10 cellular contexts compared by ENCODE assay signal in the genomic region with DNA sequence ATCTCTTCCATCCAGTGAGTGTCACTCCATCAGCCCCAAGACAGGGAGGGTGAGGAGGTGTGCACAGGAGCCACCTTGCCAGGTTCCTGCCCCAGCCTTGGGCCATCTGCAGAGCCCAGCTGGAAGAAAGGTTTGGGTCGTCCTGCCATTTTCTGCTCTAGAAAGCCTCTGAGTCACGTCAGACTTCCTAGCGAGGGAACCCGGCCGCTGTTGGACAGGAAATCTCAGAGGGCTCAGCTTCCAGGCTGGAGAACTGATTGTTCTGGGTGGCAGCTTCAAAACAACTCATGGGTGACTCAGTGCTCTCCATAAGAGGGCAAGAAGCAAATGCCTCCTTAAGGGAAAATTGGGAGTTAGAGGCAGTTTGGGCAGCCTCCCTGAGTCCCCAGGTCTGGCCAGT. TPM values are rescaled to one million over a fixed set of nuclear protein-coding genes. Genes with fewer than 3 reads are reported as not detected.
DNase-seq lines count a peak whose midpoint lies in the region; ATAC-seq and TF ChIP-seq lines count a peak whose summit lies in the region.
"Had no signal": no experiment of that assay in that cellular context is flagged by ENCODE, and none has a peak within 500 bp of the region (broad histone marks: within the 10 kb centered on the region; RNA-seq: fewer than 3 reads in every experiment).

No MANE protein-coding gene starts in this region.

- TF ChIP-seq POLR2A in gastroesophageal sphincter (IDR thresholded peaks at IDR 0.05) (no peak), stomach (IDR thresholded peaks at IDR 0.05) (no peak), testis (IDR thresholded peaks at IDR 0.05) (no peak)

- no peaks in the 10 kb centered on the region for H3K27me3 ChIP-seq in gastroesophageal sphincter
- no peaks in the 10 kb centered on the region for H3K27me3 ChIP-seq in stomach
- no peaks in the 10 kb centered on the region for H3K27me3 ChIP-seq in testis
- H3K27me3 ChIP-seq: cardiac muscle cell had no signal

- H3K27me3 Mint-ChIP-seq in activated naive CD4-positive, alpha-beta T cell treated with anti-CD3 and anti-CD28 coated beads, Interleukin-2, amount 10 ng/mL, durations not matched to agents 7 days and 5 days: no peaks in the 10 kb centered on the region
- H3K27me3 Mint-ChIP-seq: activated CD4-positive, alpha-beta T cell treated with anti-CD3 and anti-CD28 coated beads, Interleukin-2, amount 10 ng/mL, durations not matched to agents 24 days and 14 days had no signal

- no CpG with 5 or more reads among the region's 5 CpGs for WGBS in gastroesophageal sphincter (ENCODE audit: low coverage in 1 of 2), 2 donors
- 54 to 76% (median 61%) methylated on average over 5 of the region's 5 CpGs for WGBS in stomach, 5 donors
- 65 to 71% methylated on average over 5 of the region's 5 CpGs for WGBS in testis, 2 donors

- no peaks in the 10 kb centered on the region for H3K36me3 Mint-ChIP-seq in activated naive CD4-positive, alpha-beta T cell treated with anti-CD3 and anti-CD28 coated beads, Interleukin-2, amount 10 ng/mL, durations not matched to agents 7 days and 5 days

- H3K9me3 ChIP-seq in gastroesophageal sphincter (no peaks in the 10 kb centered on the region), stomach (no peaks in the 10 kb centered on the region), testis (no peaks in the 10 kb centered on the region)

- no peak for TF ChIP-seq CTCF in gastroesophageal sphincter (IDR thresholded peaks at IDR 0.05)
- TF ChIP-seq CTCF in stomach (IDR thresholded peaks at IDR 0.05): no peak
- TF ChIP-seq CTCF in testis (IDR thresholded peaks at IDR 0.05): no peak

- no peaks in the 10 kb centered on the region for H3K9me3 Mint-ChIP-seq in activated naive CD4-positive, alpha-beta T cell treated with anti-CD3 and anti-CD28 coated beads, Interleukin-2, amount 10 ng/mL, durations not matched to agents 7 days and 5 days
- H3K9me3 Mint-ChIP-seq: activated CD4-positive, alpha-beta T cell treated with anti-CD3 and anti-CD28 coated beads, Interleukin-2, amount 10 ng/mL, durations not matched to agents 24 days and 14 days had no signal

- ATAC-seq in gastroesophageal sphincter (peak; percentile 63), HG02678 (IDR thresholded peaks at IDR 0.05; ENCODE audit: unreplicated experiment) (no peak)

- H3K27ac Mint-ChIP-seq in activated naive CD4-positive, alpha-beta T cell treated with anti-CD3 and anti-CD28 coated beads, Interleukin-2, amount 10 ng/mL, durations not matched to agents 7 days and 5 days: no peak overlapping the region
- H3K27ac Mint-ChIP-seq: activated CD4-positive, alpha-beta T cell treated with anti-CD3 and anti-CD28 coated beads, Interleukin-2, amount 10 ng/mL, durations not matched to agents 24 days and 14 days had no signal

- DNase-seq in GM03348 (ENCODE audit: low spot score) (peak; percentile 86), stomach (no peak), SKM-1 (lab: John Stamatoyannopoulos, UW; ENCODE audit: unreplicated experiment) (no peak), testis (no peak)
- DNase-seq in activated naive CD4-positive, alpha-beta T cell treated with anti-CD3 and anti-CD28 coated beads, Interleukin-2, amount 10 ng/mL, durations not matched to agents 7 days and 5 days: no peak
- DNase-seq: activated CD4-positive, alpha-beta T cell treated with anti-CD3 and anti-CD28 coated beads, Interleukin-2, amount 10 ng/mL, durations not matched to agents 24 days and 14 days had no signal

- no peak for TF ChIP-seq EP300 in gastroesophageal sphincter (IDR thresholded peaks at IDR 0.05)
- no peak for TF ChIP-seq EP300 in stomach (IDR thresholded peaks at IDR 0.05)

- intact Hi-C loops in stomach (cut with DNase I; ENCODE audit: low total_unique reads): loop anchor here (10.0 kb wide), 1 partner anchor 57 kb away; no protein-coding TSS in a partner anchor
- intact Hi-C loops in testis (cut with DNase I; ENCODE audit: low total_unique reads): no loop called here

- peak overlapping the region; percentile 94 for H3K27ac ChIP-seq in angular gyrus (ENCODE audit: low read depth, low read length)
- H3K27ac ChIP-seq in gastroesophageal sphincter: peak overlapping the region in 3 of 4 donors; percentile 41 to 66 (median 57)
- peak overlapping the region; percentile 34 to 69 (median 47) for H3K27ac ChIP-seq in stomach
- no peak overlapping the region for H3K27ac ChIP-seq in testis
- H3K27ac ChIP-seq: cardiac muscle cell had no signal

- peaks cover 0 to 18% of the 10 kb centered on the region in 2 donors for H3K36me3 ChIP-seq in gastroesophageal sphincter
- H3K36me3 ChIP-seq in stomach: peaks cover 26 to 75% (median 69%) of the 10 kb centered on the region in 4 donors
- H3K36me3 ChIP-seq in testis (ENCODE audit: low read depth, missing control alignments): no peaks in the 10 kb centered on the region
- H3K36me3 ChIP-seq: cardiac muscle cell had no signal

- no peak overlapping the region for H3K4me3 ChIP-seq in gastroesophageal sphincter
- no peak overlapping the region for H3K4me3 ChIP-seq in stomach
- no peak overlapping the region for H3K4me3 ChIP-seq in testis
- H3K4me3 ChIP-seq: cardiac muscle cell had no signal

- H3K4me1 Mint-ChIP-seq in activated naive CD4-positive, alpha-beta T cell treated with anti-CD3 and anti-CD28 coated beads, Interleukin-2, amount 10 ng/mL, durations not matched to agents 7 days and 5 days: no peaks in the 10 kb centered on the region
- H3K4me1 Mint-ChIP-seq: activated CD4-positive, alpha-beta T cell treated with anti-CD3 and anti-CD28 coated beads, Interleukin-2, amount 10 ng/mL, durations not matched to agents 24 days and 14 days had no signal

- CTCF ChIA-PET in activated naive CD4-positive, alpha-beta T cell treated with anti-CD3 and anti-CD28 coated beads, Interleukin-2, amount 10 ng/mL, durations not matched to agents 7 days and 5 days (lab: Charles Lee): interaction anchor here (1.1 kb wide), 1 partner anchor 101 kb away, joined by 3 read pairs; no protein-coding TSS in a partner anchor

- H3K4me1 ChIP-seq in gastroesophageal sphincter (peaks cover 0 to 26% (median 4%) of the 10 kb centered on the region in 3 donors), stomach (peaks cover 16 to 29% (median 22%) of the 10 kb centered on the region in 4 donors), testis (no peaks in the 10 kb centered on the region)

- no peak overlapping the region for H3K4me3 Mint-ChIP-seq in activated naive CD4-positive, alpha-beta T cell treated with anti-CD3 and anti-CD28 coated beads, Interleukin-2, amount 10 ng/mL, durations not matched to agents 7 days and 5 days
- H3K4me3 Mint-ChIP-seq: activated CD4-positive, alpha-beta T cell treated with anti-CD3 and anti-CD28 coated beads, Interleukin-2, amount 10 ng/mL, durations not matched to agents 24 days and 14 days had no signal

RNA-seq across cellular contexts. Expression of a gene that starts 16.6 kb away (rescaled TPM):
- total RNA-seq in gastroesophageal sphincter: 10 to 100 TPM; 10.2 to 32.5 (median 23.9) TPM
- total RNA-seq in stomach: 100 to 1,000 TPM in 4 of 5 donors, 10 to 100 TPM in 1; 67.6 to 395 (median 160) TPM
- 10 to 100 TPM; 52.1 to 69.6 (median 68.8) TPM for polyA plus RNA-seq in stomach
- 10 to 100 TPM; 34.3 to 41.7 TPM for total RNA-seq in testis
- 20.1 TPM for polyA plus RNA-seq in testis (ENCODE audit: insufficient read depth, low read depth, low replicate concordance)

RNA-seq across cellular contexts. Expression of a gene that starts 44.1 kb away (rescaled TPM):
- total RNA-seq in gastroesophageal sphincter: 10 to 100 TPM; 23.4 to 47.4 (median 29.3) TPM
- total RNA-seq in stomach: 100 to 1,000 TPM in 1 of 5 donors, 10 to 100 TPM in 4; 13.4 to 105 (median 68.5) TPM
- polyA plus RNA-seq in stomach: 10 to 100 TPM; 31.3 to 44.0 (median 37.1) TPM
- total RNA-seq in testis: 10 to 100 TPM; 75.8 to 90.1 TPM
- 38.0 TPM for polyA plus RNA-seq in testis (ENCODE audit: insufficient read depth, low read depth, low replicate concordance)

Comparison
In these comparisons a context has a peak if more than half of its experiments do, and no peak if none do; other contexts are left out.
1. H3K27ac ChIP-seq: peak in angular gyrus (single experiment), gastroesophageal sphincter (3 of 4) and stomach (5 of 5); none in testis (0 of 2).